Comparison of ENCODE assay signal across 8 cellular contexts in the genomic region with DNA sequence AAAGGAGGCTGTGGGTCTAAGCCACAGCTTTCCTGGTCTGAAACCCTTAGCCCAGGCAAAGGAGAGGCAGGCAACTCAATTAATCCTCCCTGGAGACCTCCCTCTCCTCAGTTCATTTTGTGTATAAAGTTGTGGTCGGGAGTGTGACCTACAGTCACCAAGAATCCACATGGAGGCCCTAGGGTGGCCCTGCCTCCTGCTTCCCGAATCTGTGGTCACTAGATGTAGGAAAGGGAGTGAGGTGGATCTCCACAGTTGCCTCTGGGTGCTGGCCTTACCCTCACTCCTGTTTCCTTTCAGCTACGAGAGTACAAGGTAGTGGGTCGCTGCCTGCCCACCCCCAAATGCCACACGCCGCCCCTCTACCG. TPM values are rescaled to one million over a fixed set of nuclear protein-coding genes. Genes with fewer than 3 reads are reported as not detected.
DNase-seq lines count a peak whose midpoint lies in the region; ATAC-seq and TF ChIP-seq lines count a peak whose summit lies in the region.

No MANE protein-coding gene starts in this region.

- peak overlapping the region; percentile 96 for H3K27ac Mint-ChIP-seq in T-helper 1 cell treated with Interleukin-12 subunit alpha and Interleukin-12 subunit beta and Interleukin-4 antibody, amounts not matched to agents 30 μg/mL and 1 μg/mL, for 36 hours
- peak overlapping the region; percentile 99 for H3K27ac Mint-ChIP-seq in activated T-helper 17 cell treated with anti-CD3 and anti-CD28 coated beads, Interleukin-2, amount 50 U/mL, for 72 hours
- peak overlapping the region; percentile 18 to 85 (median 74) for H3K27ac Mint-ChIP-seq in immature natural killer cell

- no peaks in the 10 kb centered on the region for H3K9me3 Mint-ChIP-seq in T-helper 1 cell treated with Interleukin-12 subunit alpha and Interleukin-12 subunit beta and Interleukin-4 antibody, amounts not matched to agents 30 μg/mL and 1 μg/mL, for 36 hours
- no peaks in the 10 kb centered on the region for H3K9me3 Mint-ChIP-seq in activated T-helper 17 cell treated with anti-CD3 and anti-CD28 coated beads, Interleukin-2, amount 50 U/mL, for 72 hours
- no peaks in the 10 kb centered on the region for H3K9me3 Mint-ChIP-seq in immature natural killer cell

- H3K4me1 Mint-ChIP-seq in T-helper 1 cell treated with Interleukin-12 subunit alpha and Interleukin-12 subunit beta and Interleukin-4 antibody, amounts not matched to agents 30 μg/mL and 1 μg/mL, for 36 hours (ENCODE audit: low read depth), result peaks cover 17% of the 10 kb centered on the region
- H3K4me1 Mint-ChIP-seq in activated T-helper 17 cell treated with anti-CD3 and anti-CD28 coated beads, Interleukin-2, amount 50 U/mL, for 72 hours, result peaks cover 16% of the 10 kb centered on the region
- H3K4me1 Mint-ChIP-seq in immature natural killer cell, result peaks cover 29 to 31% of the 10 kb centered on the region in 2 donors

- ATAC-seq in activated T-helper 17 cell treated with anti-CD3 and anti-CD28 coated beads, Interleukin-2, amount 50 U/mL, for 72 hours (replicated peaks), result no peak

- peak overlapping the region; percentile 99 for H3K4me3 Mint-ChIP-seq in T-helper 1 cell treated with Interleukin-12 subunit alpha and Interleukin-12 subunit beta and Interleukin-4 antibody, amounts not matched to agents 30 μg/mL and 1 μg/mL, for 36 hours
- H3K4me3 Mint-ChIP-seq in activated T-helper 17 cell treated with anti-CD3 and anti-CD28 coated beads, Interleukin-2, amount 50 U/mL, for 72 hours, result peak overlapping the region; percentile 96
- peak overlapping the region; percentile 98 to 100 (median 99) for H3K4me3 Mint-ChIP-seq in immature natural killer cell

- no peak for DNase-seq in T-helper 1 cell
- DNase-seq in immature natural killer cell, result no peak
- DNase-seq in substantia nigra (lab: John Stamatoyannopoulos, UW), result no peak
- no peak for DNase-seq in 8988T
- DNase-seq in GM10266 (ENCODE audit: extremely low spot score), result no peak
- DNase-seq in inferior parietal cortex (ENCODE audit: extremely low spot score), result no peak

- peak overlapping the region; percentile 17 for H3K27ac ChIP-seq in substantia nigra (ENCODE audit: low read depth, low read length, poor library complexity, severe bottlenecking)

- no peak for TF ChIP-seq CTCF in GM10266 (IDR thresholded peaks at IDR 0.05; ENCODE audit: control insufficient read depth, insufficient read depth, low read depth, missing control alignments)

- H3K36me3 Mint-ChIP-seq in T-helper 1 cell treated with Interleukin-12 subunit alpha and Interleukin-12 subunit beta and Interleukin-4 antibody, amounts not matched to agents 30 μg/mL and 1 μg/mL, for 36 hours (ENCODE audit: low read depth), result peaks cover 40% of the 10 kb centered on the region
- H3K36me3 Mint-ChIP-seq in activated T-helper 17 cell treated with anti-CD3 and anti-CD28 coated beads, Interleukin-2, amount 50 U/mL, for 72 hours (ENCODE audit: low read depth), result peaks cover 61% of the 10 kb centered on the region
- peaks cover 0 to 8% (median 4%) of the 10 kb centered on the region in 3 donors for H3K36me3 Mint-ChIP-seq in immature natural killer cell

- no peaks in the 10 kb centered on the region for H3K27me3 Mint-ChIP-seq in T-helper 1 cell treated with Interleukin-12 subunit alpha and Interleukin-12 subunit beta and Interleukin-4 antibody, amounts not matched to agents 30 μg/mL and 1 μg/mL, for 36 hours (ENCODE audit: low read depth)
- no peaks in the 10 kb centered on the region for H3K27me3 Mint-ChIP-seq in activated T-helper 17 cell treated with anti-CD3 and anti-CD28 coated beads, Interleukin-2, amount 50 U/mL, for 72 hours
- peaks cover 4 to 8% (median 4%) of the 10 kb centered on the region in 3 donors for H3K27me3 Mint-ChIP-seq in immature natural killer cell (ENCODE audit: low read depth in 3 of 3)

RNA-seq across cellular contexts. Expression of gene RPL18A, which starts 1.3 kb away (rescaled TPM):
- total RNA-seq in activated T-helper 17 cell treated with anti-CD3 and anti-CD28 coated beads, Interleukin-2, amount 50 U/mL, for 72 hours, result 1,000 to 10,000 TPM; 2,920 to 3,543 TPM
- polyA plus RNA-seq in immature natural killer cell, result 1,000 to 10,000 TPM; 1,385 to 2,434 (median 1,562) TPM

RNA-seq across cellular contexts. Expression of gene SLC5A5, which starts 10.8 kb away (rescaled TPM):
- 1 to 10 TPM in 1 of 2 donors, under 1 TPM in 1; 0.65 to 1.4 TPM for total RNA-seq in activated T-helper 17 cell treated with anti-CD3 and anti-CD28 coated beads, Interleukin-2, amount 50 U/mL, for 72 hours
- polyA plus RNA-seq in immature natural killer cell, result 1 to 10 TPM in 1 of 3 donors, under 1 TPM in 1, not detected in 1; 0.75 to 1.4 TPM

RNA-seq across cellular contexts. Expression of gene JAK3, which starts 13.2 kb away (rescaled TPM):
- 100 to 1,000 TPM; 186 to 250 TPM for total RNA-seq in activated T-helper 17 cell treated with anti-CD3 and anti-CD28 coated beads, Interleukin-2, amount 50 U/mL, for 72 hours
- 10 to 100 TPM; 43.5 to 79.8 (median 47.4) TPM for polyA plus RNA-seq in immature natural killer cell

RNA-seq across cellular contexts. Expression of gene INSL3, which starts 39.7 kb away (rescaled TPM):
- 1 to 10 TPM; 7.6 to 8.3 TPM for total RNA-seq in activated T-helper 17 cell treated with anti-CD3 and anti-CD28 coated beads, Interleukin-2, amount 50 U/mL, for 72 hours
- 1 to 10 TPM in 1 of 3 donors, under 1 TPM in 1, not detected in 1; 0.60 to 2.0 TPM for polyA plus RNA-seq in immature natural killer cell
